Comparison of ENCODE assay signal across 10 cellular contexts in genomic region chr12:27966870-27967269, GRCh38. TPM values are rescaled to one million over a fixed set of nuclear protein-coding genes. Genes with fewer than 3 reads are reported as not detected.
A peak's percentile ranks its signal among the peaks of the same experiment; 100 is the strongest.
DNase-seq lines count a peak whose midpoint lies in the region; ATAC-seq and TF ChIP-seq lines count a peak whose summit lies in the region.
"Had no signal": no experiment of that assay in that cellular context is flagged by ENCODE, and none has a peak within 500 bp of the region (broad histone marks: within the 10 kb centered on the region; RNA-seq: fewer than 3 reads in every experiment).

No MANE protein-coding gene starts in this region.

- H3K27ac ChIP-seq in fibroblast of lung (ENCODE audit: insufficient read depth, low read length), result peak overlapping the region; percentile 9
- H3K27ac ChIP-seq: BLaER1 had no signal

- no peak overlapping the region for H3K4me3 Mint-ChIP-seq in activated T-cell treated with anti-CD3 and anti-CD28 coated beads, Interleukin-2, amount 50 U/mL, for 72 hours
- no peak overlapping the region for H3K4me3 Mint-ChIP-seq in activated T-cell treated with anti-CD3 and anti-CD28 coated beads, Interleukin-2, amount 50 U/mL, for 24 hours
- H3K4me3 Mint-ChIP-seq in stimulated activated effector memory CD8-positive, alpha-beta T cell treated with anti-CD3 and anti-CD28 coated beads, Interleukin-12 subunit alpha, Interleukin-12 subunit beta, amount 100 ng/mL, for 72 hours, result no peak overlapping the region
- H3K4me3 Mint-ChIP-seq: natural killer cell treated with Interleukin-12 subunit alpha and Interleukin-12 subunit beta and Interleukin-15 and Interleukin-18, amount 100 ng/mL, for 72 hours had no signal

- H3K9ac ChIP-seq in fibroblast of lung (ENCODE audit: insufficient read depth, low read length), result no peak overlapping the region
- H3K9ac ChIP-seq: BLaER1 had no signal

- DNase-seq in activated T-cell treated with anti-CD3 and anti-CD28 coated beads, Interleukin-2, amount 50 U/mL, for 72 hours, result no peak
- DNase-seq in activated T-cell treated with anti-CD3 and anti-CD28 coated beads, Interleukin-2, amount 50 U/mL, for 24 hours, result no peak
- peak; percentile 89 for DNase-seq in RKO (ENCODE audit: low spot score)
- peak; percentile 98 for DNase-seq in fibroblast of lung (ENCODE audit: low read depth in 2 of 2)
- DNase-seq in stimulated activated effector memory CD8-positive, alpha-beta T cell treated with anti-CD3 and anti-CD28 coated beads, Interleukin-12 subunit alpha, Interleukin-12 subunit beta, amount 100 ng/mL, for 72 hours (ENCODE audit: low spot score in 2 of 2), result no peak
- no peak for DNase-seq in germinal center (ENCODE audit: low spot score)

- H2AFZ ChIP-seq in fibroblast of lung (ENCODE audit: low read length), result no peak overlapping the region

- H3K9me3 ChIP-seq in fibroblast of lung (ENCODE audit: control insufficient read depth, insufficient read depth, low read depth, low read length), result no peaks in the 10 kb centered on the region

- no peak for TF ChIP-seq CTCF in fibroblast of lung (conservative IDR thresholded peaks at IDR 0.05 in 1 of 2, IDR thresholded peaks at IDR 0.05 in 1 of 2; ENCODE audit: low read depth in 1 of 2, low read length in 2 of 2)

- no peaks in the 10 kb centered on the region for H3K36me3 ChIP-seq in fibroblast of lung (ENCODE audit: control insufficient read depth, insufficient read depth, low read length)
- H3K36me3 ChIP-seq: BLaER1 had no signal

- H3K4me1 Mint-ChIP-seq in activated T-cell treated with anti-CD3 and anti-CD28 coated beads, Interleukin-2, amount 50 U/mL, for 72 hours (ENCODE audit: low read depth), result peaks cover 24% of the 10 kb centered on the region
- H3K4me1 Mint-ChIP-seq in activated T-cell treated with anti-CD3 and anti-CD28 coated beads, Interleukin-2, amount 50 U/mL, for 24 hours (ENCODE audit: low read depth), result peaks cover 29% of the 10 kb centered on the region
- peaks cover 14% of the 10 kb centered on the region for H3K4me1 Mint-ChIP-seq in stimulated activated effector memory CD8-positive, alpha-beta T cell treated with anti-CD3 and anti-CD28 coated beads, Interleukin-12 subunit alpha, Interleukin-12 subunit beta, amount 100 ng/mL, for 72 hours

- ATAC-seq in activated T-cell treated with anti-CD3 and anti-CD28 coated beads, Interleukin-2, amount 50 U/mL, for 72 hours (replicated peaks in 1 of 2), result peak; percentile 45 to 61
- peak; percentile 76 for ATAC-seq in stimulated activated effector memory CD8-positive, alpha-beta T cell treated with anti-CD3 and anti-CD28 coated beads, Interleukin-12 subunit alpha, Interleukin-12 subunit beta, amount 100 ng/mL, for 72 hours
- ATAC-seq in HG02973 (IDR thresholded peaks at IDR 0.05; ENCODE audit: unreplicated experiment), result no peak
- no peak for ATAC-seq in HG03159 (IDR thresholded peaks at IDR 0.05; ENCODE audit: unreplicated experiment)

- H3K27ac Mint-ChIP-seq in activated T-cell treated with anti-CD3 and anti-CD28 coated beads, Interleukin-2, amount 50 U/mL, for 72 hours, result no peak overlapping the region
- no peak overlapping the region for H3K27ac Mint-ChIP-seq in activated T-cell treated with anti-CD3 and anti-CD28 coated beads, Interleukin-2, amount 50 U/mL, for 24 hours
- H3K27ac Mint-ChIP-seq in stimulated activated effector memory CD8-positive, alpha-beta T cell treated with anti-CD3 and anti-CD28 coated beads, Interleukin-12 subunit alpha, Interleukin-12 subunit beta, amount 100 ng/mL, for 72 hours, result no peak overlapping the region
- H3K27ac Mint-ChIP-seq: natural killer cell treated with Interleukin-12 subunit alpha and Interleukin-12 subunit beta and Interleukin-15 and Interleukin-18, amount 100 ng/mL, for 72 hours had no signal

- H3K4me2 ChIP-seq in fibroblast of lung (ENCODE audit: extremely low read depth, insufficient read depth, low read length), result no peak overlapping the region
- H3K4me2 ChIP-seq: BLaER1 had no signal

- H3K4me1 ChIP-seq in fibroblast of lung (ENCODE audit: control insufficient read depth, extremely low read depth, insufficient read depth, low read length), result peaks cover 13% of the 10 kb centered on the region

- peaks cover 87% of the 10 kb centered on the region for H3K27me3 Mint-ChIP-seq in activated T-cell treated with anti-CD3 and anti-CD28 coated beads, Interleukin-2, amount 50 U/mL, for 72 hours (ENCODE audit: low read depth)
- peaks cover 83% of the 10 kb centered on the region for H3K27me3 Mint-ChIP-seq in activated T-cell treated with anti-CD3 and anti-CD28 coated beads, Interleukin-2, amount 50 U/mL, for 24 hours

- H4K20me1 ChIP-seq in fibroblast of lung (ENCODE audit: control insufficient read depth, extremely low read depth, insufficient read depth, low read length), result no peaks in the 10 kb centered on the region

- peaks cover 0 to 2% of the 10 kb centered on the region in 2 donors for H3K9me3 Mint-ChIP-seq in activated T-cell treated with anti-CD3 and anti-CD28 coated beads, Interleukin-2, amount 50 U/mL, for 72 hours
- H3K9me3 Mint-ChIP-seq in activated T-cell treated with anti-CD3 and anti-CD28 coated beads, Interleukin-2, amount 50 U/mL, for 24 hours, result no peaks in the 10 kb centered on the region
- no peaks in the 10 kb centered on the region for H3K9me3 Mint-ChIP-seq in stimulated activated effector memory CD8-positive, alpha-beta T cell treated with anti-CD3 and anti-CD28 coated beads, Interleukin-12 subunit alpha, Interleukin-12 subunit beta, amount 100 ng/mL, for 72 hours
- H3K9me3 Mint-ChIP-seq: natural killer cell treated with Interleukin-12 subunit alpha and Interleukin-12 subunit beta and Interleukin-15 and Interleukin-18, amount 100 ng/mL, for 72 hours had no signal

- H3K27me3 ChIP-seq in fibroblast of lung (ENCODE audit: control insufficient read depth, insufficient read depth, low read length), result peaks cover 3% of the 10 kb centered on the region

- no peaks in the 10 kb centered on the region for H3K36me3 Mint-ChIP-seq in activated T-cell treated with anti-CD3 and anti-CD28 coated beads, Interleukin-2, amount 50 U/mL, for 72 hours (ENCODE audit: insufficient read depth in 2 of 2)
- no peaks in the 10 kb centered on the region for H3K36me3 Mint-ChIP-seq in activated T-cell treated with anti-CD3 and anti-CD28 coated beads, Interleukin-2, amount 50 U/mL, for 24 hours (ENCODE audit: low read depth)
- no peaks in the 10 kb centered on the region for H3K36me3 Mint-ChIP-seq in stimulated activated effector memory CD8-positive, alpha-beta T cell treated with anti-CD3 and anti-CD28 coated beads, Interleukin-12 subunit alpha, Interleukin-12 subunit beta, amount 100 ng/mL, for 72 hours

- no peak overlapping the region for H3K4me3 ChIP-seq in fibroblast of lung (replicated peaks in 1 of 4; ENCODE audit: control extremely low read depth in 1 of 4, insufficient read depth in 1 of 4, low read depth in 3 of 4, low read length in 4 of 4)
- H3K4me3 ChIP-seq: BLaER1 had no signal

- H3K79me2 ChIP-seq in fibroblast of lung (ENCODE audit: control insufficient read depth, insufficient read depth, low read length), result no peaks in the 10 kb centered on the region

RNA-seq across cellular contexts. Expression of gene PTHLH, which starts 5.7 kb away (rescaled TPM):
- total RNA-seq in activated T-cell treated with anti-CD3 and anti-CD28 coated beads, Interleukin-2, amount 50 U/mL, for 72 hours, result not detected
- 0.26 and 1.8 TPM in 2 replicates for total RNA-seq in fibroblast of lung
- 0.90 and 1.1 TPM in 2 replicates for polyA plus RNA-seq in fibroblast of lung
- 0.89 and 1.1 TPM in 2 replicates for polyA plus RNA-seq in fibroblast of lung (2012)
- 1.1 TPM in 1 of 2 replicates, not detected in the other for polyA minus RNA-seq in fibroblast of lung (ENCODE audit: low replicate concordance)
- total RNA-seq: natural killer cell treated with Interleukin-12 subunit alpha and Interleukin-12 subunit beta and Interleukin-15 and Interleukin-18, amount 100 ng/mL, for 72 hours had no signal

Comparison
In these comparisons a context has a peak if more than half of its experiments do, and no peak if none do; other contexts are left out.
1. ATAC-seq: peak in activated T-cell treated with anti-CD3 and anti-CD28 coated beads, Interleukin-2, amount 50 U/mL, for 72 hours (2 of 2) and stimulated activated effector memory CD8-positive, alpha-beta T cell treated with anti-CD3 and anti-CD28 coated beads, Interleukin-12 subunit alpha, Interleukin-12 subunit beta, amount 100 ng/mL, for 72 hours (single experiment); none in HG02973 (single experiment) and HG03159 (single experiment).
2. DNase-seq: peak in RKO (single experiment) and fibroblast of lung (2 of 2); none in activated T-cell treated with anti-CD3 and anti-CD28 coated beads, Interleukin-2, amount 50 U/mL, for 72 hours (0 of 2), activated T-cell treated with anti-CD3 and anti-CD28 coated beads, Interleukin-2, amount 50 U/mL, for 24 hours (single experiment), stimulated activated effector memory CD8-positive, alpha-beta T cell treated with anti-CD3 and anti-CD28 coated beads, Interleukin-12 subunit alpha, Interleukin-12 subunit beta, amount 100 ng/mL, for 72 hours (0 of 2) and germinal center (single experiment).